In genomic region chr18:9558397-9559064, GRCh38 we compare ENCODE assay signal across 23 cellular contexts. TPM values are rescaled to one million over a fixed set of nuclear protein-coding genes. Genes with fewer than 3 reads are reported as not detected.
DNase-seq lines count a peak whose midpoint lies in the region; ATAC-seq, FAIRE-seq and TF ChIP-seq lines count a peak whose summit lies in the region.
"Had no signal": no experiment of that assay in that cellular context is flagged by ENCODE, and none has a peak within 500 bp of the region (broad histone marks: within the 10 kb centered on the region; RNA-seq: fewer than 3 reads in every experiment).

No MANE protein-coding gene starts in this region.

- H3K4me1 Mint-ChIP-seq in MCF 10A (ENCODE audit: insufficient read depth, unreplicated experiment) = no peaks in the 10 kb centered on the region
- H3K4me1 Mint-ChIP-seq in dendritic cell treated with granulocyte-macrophage colony-stimulating factor and Interleukin-4, amounts not matched to agents 40 ng/mL and 50 ng/mL, for 4 days (ENCODE audit: low read depth) = peaks cover 52% of the 10 kb centered on the region
- H3K4me1 Mint-ChIP-seq: B cell had no signal

- no peak for TF ChIP-seq POLR2A in HepG2 (IDR thresholded peaks at IDR 0.05; ENCODE audit: insufficient read depth in 1 of 2, low read depth in 2 of 2, low read length in 2 of 2)

- H3K27ac ChIP-seq in mammary epithelial cell (ENCODE audit: insufficient read depth, low read depth, low read length) (peak overlapping the region; percentile 37), HepG2 (ENCODE audit: extremely low read length, insufficient read depth, low read length) (peak overlapping the region; percentile 62), small intestine (ENCODE audit: low read depth in 1 of 2, low read length in 1 of 2) (no peak overlapping the region)
- H3K27ac ChIP-seq: KMS-11, SJCRH30 had no signal

- no peak overlapping the region for H3K4me3 Mint-ChIP-seq in MCF 10A (ENCODE audit: unreplicated experiment)
- peak overlapping the region; percentile 15 for H3K4me3 Mint-ChIP-seq in dendritic cell treated with granulocyte-macrophage colony-stimulating factor and Interleukin-4, amounts not matched to agents 40 ng/mL and 50 ng/mL, for 4 days
- H3K4me3 Mint-ChIP-seq: B cell; CD4-positive, alpha-beta T cell; HFFc6 had no signal

- no peak for ATAC-seq in HepG2
- ATAC-seq: GM12878, PC-3 had no signal

- H4K20me1 ChIP-seq in mammary epithelial cell (ENCODE audit: insufficient read depth, low read length) (no peaks in the 10 kb centered on the region), HepG2 (ENCODE audit: insufficient read depth, low read length) (no peaks in the 10 kb centered on the region)

- no peak overlapping the region for H2AFZ ChIP-seq in mammary epithelial cell (ENCODE audit: low read depth, low read length)
- H2AFZ ChIP-seq in HepG2 (ENCODE audit: low read length) = no peak overlapping the region

- no peak overlapping the region for H3K27ac Mint-ChIP-seq in MCF 10A (ENCODE audit: low read depth, unreplicated experiment)
- H3K27ac Mint-ChIP-seq in dendritic cell treated with granulocyte-macrophage colony-stimulating factor and Interleukin-4, amounts not matched to agents 40 ng/mL and 50 ng/mL, for 4 days = peak overlapping the region; percentile 85
- H3K27ac Mint-ChIP-seq: B cell; CD4-positive, alpha-beta T cell; HFFc6 had no signal

- H3K27me3 ChIP-seq in mammary epithelial cell (ENCODE audit: insufficient read depth, low read length) (no peaks in the 10 kb centered on the region), HepG2 (ENCODE audit: control insufficient read depth in 1 of 2, insufficient read depth in 2 of 2, low read length in 2 of 2) (no peaks in the 10 kb centered on the region), small intestine (ENCODE audit: control insufficient read depth in 2 of 2, insufficient read depth in 2 of 2, low read length in 2 of 2) (no peaks in the 10 kb centered on the region)
- H3K27me3 ChIP-seq: SJCRH30 had no signal

- 90% methylated on average over 3 of the region's 3 CpGs for WGBS in mammary epithelial cell (ENCODE audit: low coverage, missing lambda C conversion rate)
- 76% methylated on average over 3 of the region's 3 CpGs for WGBS in HepG2 (ENCODE audit: low lambda C conversion rate)
- WGBS in small intestine, 3 donors = 91 to 99% (median 93%) methylated on average over 3 of the region's 3 CpGs

- DNase-seq in mammary epithelial cell (no peak), MCF 10A (ENCODE audit: unreplicated experiment) (no peak), HepG2 (ENCODE audit: low spot score) (no peak), DMS153 (lab: John Stamatoyannopoulos, UW) (no peak), NCI-H524 treated with DMSO at 0.1 percent for 48 hours (lab: John Stamatoyannopoulos, UW) (no peak), GM10266 (ENCODE audit: extremely low spot score) (no peak), small intestine (no peak)
- DNase-seq: 8988T; Caco-2; CD4-positive, alpha-beta T cell; GF-D8; H7; HFFc6; NCI-H1417 treated with DMSO at 0.1 percent for 48 hours; NCI-H187 treated with DMSO at 0.1 percent for 48 hours; NCI-H2227 treated with DMSO at 0.1 percent for 48 hours; NCI-H510A treated with DMSO at 0.1 percent for 48 hours; PC-3; SJCRH30 had no signal

- FAIRE-seq in HepG2 (lab: Jason Lieb, UNC) (no peak), small intestine (lab: Jason Lieb, UNC) (no peak)
- FAIRE-seq: GM12878 had no signal

- peaks cover 96% of the 10 kb centered on the region for H3K36me3 Mint-ChIP-seq in MCF 10A (ENCODE audit: insufficient read depth, unreplicated experiment)
- peaks cover 86% of the 10 kb centered on the region for H3K36me3 Mint-ChIP-seq in dendritic cell treated with granulocyte-macrophage colony-stimulating factor and Interleukin-4, amounts not matched to agents 40 ng/mL and 50 ng/mL, for 4 days (ENCODE audit: low read depth)

- intact Hi-C loops in mammary epithelial cell (cut with micrococcal nuclease) = no loop called here
- intact Hi-C loops in MCF 10A (cut with micrococcal nuclease) = no loop called here
- intact Hi-C loops in dendritic cell treated with granulocyte-macrophage colony-stimulating factor and Interleukin-4, amounts not matched to agents 40 ng/mL and 50 ng/mL, for 4 days (cut with micrococcal nuclease) = no loop called here
- intact Hi-C loops in HepG2 (cut with micrococcal nuclease; ENCODE audit: unreplicated experiment) = no loop called here

- H3K36me3 ChIP-seq in mammary epithelial cell (ENCODE audit: insufficient read depth, low read length) = peaks cover 60% of the 10 kb centered on the region
- peaks cover 13 to 74% of the 10 kb centered on the region in 2 experiments for H3K36me3 ChIP-seq in HepG2 (replicated peaks in 1 of 2; ENCODE audit: control insufficient read depth in 1 of 2, insufficient read depth in 2 of 2, low read length in 2 of 2)
- H3K36me3 ChIP-seq in small intestine (ENCODE audit: control insufficient read depth in 2 of 2, insufficient read depth in 2 of 2, low read length in 2 of 2) = peaks cover 9 to 37% of the 10 kb centered on the region in 2 donors

- no peaks in the 10 kb centered on the region for H3K9me3 Mint-ChIP-seq in MCF 10A (ENCODE audit: unreplicated experiment)
- H3K9me3 Mint-ChIP-seq in dendritic cell treated with granulocyte-macrophage colony-stimulating factor and Interleukin-4, amounts not matched to agents 40 ng/mL and 50 ng/mL, for 4 days = no peaks in the 10 kb centered on the region
- H3K9me3 Mint-ChIP-seq: CD4-positive, alpha-beta T cell; HFFc6 had no signal

- H3K4me1 ChIP-seq in mammary epithelial cell (ENCODE audit: insufficient read depth, low read length) (peaks cover 29% of the 10 kb centered on the region), HepG2 (ENCODE audit: insufficient read depth, low read length) (peaks cover 32% of the 10 kb centered on the region), small intestine (ENCODE audit: control insufficient read depth in 2 of 2, insufficient read depth in 1 of 2, low read depth in 1 of 2, low read length in 1 of 2) (no peaks in the 10 kb centered on the region)
- H3K4me1 ChIP-seq: Caco-2, SJCRH30 had no signal

- in situ Hi-C loops in mammary epithelial cell (cut with MboI; ENCODE audit: low sequenced_read_pairs in 2 of 2) = no loop called here
- in situ Hi-C loops in HepG2 (cut with HindIII; ENCODE audit: extremely low pct_ligation_motif_present, low pct_unique_long_range_greater_than_20kb) = no loop called here

- CTCF ChIA-PET in mammary epithelial cell (lab: Charles Lee; ENCODE audit: low non-redundant PET) (no interaction called here), MCF 10A (lab: Yijun Ruan, JAX) (no interaction called here), HepG2 (lab: Yijun Ruan, JAX; ENCODE audit: low intra/inter-chr PET ratio, low total read pairs) (no interaction called here)

- H3K4me2 ChIP-seq in mammary epithelial cell (ENCODE audit: insufficient read depth, low read depth, low read length) = no peak overlapping the region
- H3K4me2 ChIP-seq in HepG2 (ENCODE audit: low read depth, low read length) = no peak overlapping the region
- H3K4me2 ChIP-seq: KMS-11 had no signal

- TF ChIP-seq RAD21 in HepG2 (CRISPR knock-in tag; IDR thresholded peaks at IDR 0.05) = no peak

- POLR2A ChIA-PET in MCF 10A (lab: Yijun Ruan, JAX) = no interaction called here
- POLR2A ChIA-PET in HepG2 (lab: Yijun Ruan, JAX) = no interaction called here

- TF ChIP-seq EP300 in HepG2 (IDR thresholded peaks at IDR 0.05; ENCODE audit: low read depth in 2 of 2, low read length in 2 of 2) (no peak), HepG2 (CRISPR knock-in tag; IDR thresholded peaks at IDR 0.05; ENCODE audit: borderline replicate concordance) (no peak)

- no peaks in the 10 kb centered on the region for H3K9me3 ChIP-seq in mammary epithelial cell (replicated peaks; ENCODE audit: insufficient read depth, low read length)
- H3K9me3 ChIP-seq in HepG2 (ENCODE audit: low read length) = no peaks in the 10 kb centered on the region
- H3K9me3 ChIP-seq in small intestine (ENCODE audit: control insufficient read depth, low read depth) = no peaks in the 10 kb centered on the region
- H3K9me3 ChIP-seq: Caco-2, SJCRH30 had no signal

- H3K79me2 ChIP-seq in mammary epithelial cell (ENCODE audit: insufficient read depth, low read length) = peaks cover 49% of the 10 kb centered on the region
- H3K79me2 ChIP-seq in HepG2 (ENCODE audit: insufficient read depth, low read length) = no peaks in the 10 kb centered on the region

- H3K9ac ChIP-seq in mammary epithelial cell (ENCODE audit: insufficient read depth, low read length) (no peak overlapping the region), HepG2 (ENCODE audit: insufficient read depth, low read depth, low read length) (no peak overlapping the region)
- H3K9ac ChIP-seq: KMS-11 had no signal

- H3K27me3 Mint-ChIP-seq in MCF 10A (ENCODE audit: insufficient read depth, unreplicated experiment) = no peaks in the 10 kb centered on the region
- no peaks in the 10 kb centered on the region for H3K27me3 Mint-ChIP-seq in dendritic cell treated with granulocyte-macrophage colony-stimulating factor and Interleukin-4, amounts not matched to agents 40 ng/mL and 50 ng/mL, for 4 days
- H3K27me3 Mint-ChIP-seq: B cell; CD4-positive, alpha-beta T cell had no signal

- no peak for TF ChIP-seq CTCF in mammary epithelial cell (conservative IDR thresholded peaks at IDR 0.05 in 1 of 2, IDR thresholded peaks at IDR 0.05 in 1 of 2; ENCODE audit: extremely low read depth in 1 of 2, insufficient read depth in 1 of 2, low read depth in 1 of 2, low read length in 2 of 2)
- no peak for TF ChIP-seq CTCF in MCF 10A (IDR thresholded peaks at IDR 0.05; ENCODE audit: unreplicated experiment)
- TF ChIP-seq CTCF in HepG2 (CRISPR knock-in tag; IDR thresholded peaks at IDR 0.05) = no peak
- no peak for TF ChIP-seq CTCF in GM10266 (IDR thresholded peaks at IDR 0.05; ENCODE audit: control insufficient read depth, insufficient read depth, low read depth, missing control alignments)

- BruUV-seq in mammary epithelial cell (replicated peaks; lab: Mats Ljungman, UMichigan) (no TSS peak), MCF 10A (replicated peaks; lab: Mats Ljungman, UMichigan) (no TSS peak), HepG2 (replicated peaks; lab: Mats Ljungman, UMichigan) (no TSS peak)

- dilution Hi-C loops in mammary epithelial cell (cut with HindIII; ENCODE audit: low sequenced_read_pairs) = no loop called here

- H3K4me3 ChIP-seq in mammary epithelial cell (replicated peaks in 1 of 3; ENCODE audit: insufficient read depth in 1 of 3, low read depth in 2 of 3, low read length in 3 of 3) (no peak overlapping the region), HepG2 (replicated peaks in 1 of 3; ENCODE audit: insufficient read depth in 1 of 3, low read depth in 2 of 3, low read length in 3 of 3) (no peak overlapping the region), small intestine (ENCODE audit: low read depth in 1 of 2, low read length in 2 of 2) (no peak overlapping the region)
- H3K4me3 ChIP-seq: GM12878, SJCRH30 had no signal

RNA-seq across cellular contexts. Expression of gene PPP4R1, which starts 55.8 kb away (rescaled TPM):
- total RNA-seq in mammary epithelial cell (100 to 1,000 TPM in 1 of 2 donors, 10 to 100 TPM in 1; 89.7 to 163 TPM), MCF 10A (2022) (88.0 and 109 TPM in 2 replicates), HepG2 (2016; rRNA removed; fragmentation: Illumina TruSeq; extraction: Trizol) (66.5 and 84.6 TPM in 2 replicates)
- polyA plus RNA-seq in mammary epithelial cell (133 TPM), HepG2 (2011; rRNA removed) (67.2 and 72.4 TPM in 2 replicates), small intestine (10 to 100 TPM; 31.1 to 73.1 (median 56.7) TPM)
- 117 TPM for polyA minus RNA-seq in mammary epithelial cell
- 144 and 170 TPM in 2 replicates for total RNA-seq in HepG2 (2016; cell fraction: cytosol; rRNA removed; fragmentation: Illumina TruSeq; extraction: Trizol; ENCODE audit: low read depth)
- total RNA-seq in HepG2 (2016; cell fraction: insoluble cytoplasmic fraction; rRNA removed; fragmentation: Illumina TruSeq; extraction: Trizol) = 69.2 and 85.3 TPM in 2 replicates
- total RNA-seq in HepG2 (2016; cell fraction: membrane; rRNA removed; fragmentation: Illumina TruSeq; extraction: Trizol) = 85.0 and 109 TPM in 2 replicates
- total RNA-seq in HepG2 (2016; cell fraction: nucleus; rRNA removed; fragmentation: Illumina TruSeq; extraction: Trizol) = 69.1 and 76.3 TPM in 2 replicates
- polyA plus RNA-seq in HepG2 (2011; cell fraction: cytosol; rRNA removed) = 55.0 and 59.0 TPM in 2 replicates
- polyA plus RNA-seq in HepG2 (2011; cell fraction: nucleus; rRNA removed) = 76.7 and 84.0 TPM in 2 replicates
- polyA plus RNA-seq in HepG2 (2012) = 35.3 and 48.1 TPM in 2 replicates
- polyA plus RNA-seq in HepG2 (2016; cell fraction: cytosol; fragmentation: Illumina TruSeq; extraction: Trizol; ENCODE audit: low read depth) = 6.3 and 6.5 TPM in 2 replicates
- 50.5 and 52.3 TPM in 2 replicates for polyA plus RNA-seq in HepG2 (2016; cell fraction: insoluble cytoplasmic fraction; fragmentation: Illumina TruSeq; extraction: Trizol; ENCODE audit: low read depth)
- polyA plus RNA-seq in HepG2 (2016; cell fraction: membrane; fragmentation: Illumina TruSeq; extraction: Trizol; ENCODE audit: low read depth) = 18.9 and 22.6 TPM in 2 replicates
- polyA plus RNA-seq in HepG2 (2016; cell fraction: nucleus; fragmentation: Illumina TruSeq; extraction: Trizol; ENCODE audit: insufficient read depth, low read depth) = 68.2 and 72.2 TPM in 2 replicates
- 122 and 149 TPM in 2 replicates for polyA minus RNA-seq in HepG2 (2011; rRNA and poly(A)+ RNA removed; ENCODE audit: low replicate concordance)
- 33.5 and 74.3 TPM in 2 replicates for polyA minus RNA-seq in HepG2 (2011; cell fraction: cytosol; rRNA and poly(A)+ RNA removed)
- polyA minus RNA-seq in HepG2 (2011; cell fraction: nucleus; rRNA and poly(A)+ RNA removed) = 130 and 145 TPM in 2 replicates

Comparison
In these comparisons a context has a peak if more than half of its experiments do, and no peak if none do; other contexts are left out.
1. H3K27ac ChIP-seq: peak in mammary epithelial cell (single experiment) and HepG2 (single experiment); none in small intestine (0 of 2).